Comparison of ENCODE assay signal across 18 cellular contexts in the genomic region with DNA sequence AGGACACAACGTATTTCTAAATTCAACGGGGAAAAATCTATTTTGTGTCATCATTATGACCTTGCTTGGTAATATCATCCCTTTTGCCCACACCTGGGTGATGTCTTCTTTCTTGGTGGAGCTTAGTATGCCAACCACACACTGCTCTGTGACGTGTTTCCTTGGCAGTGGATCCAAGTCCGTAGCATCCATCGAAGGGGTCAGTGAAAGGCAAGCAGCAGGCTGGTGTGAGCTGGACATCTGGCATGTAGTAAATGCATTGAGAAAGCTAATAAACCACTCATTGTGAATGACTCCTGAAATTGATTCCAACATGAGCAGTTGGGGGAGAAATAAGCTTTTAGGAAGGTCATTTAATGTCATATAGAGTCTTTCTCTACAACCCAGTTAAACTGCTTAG.
DNase-seq lines count a peak whose midpoint lies in the region; ATAC-seq and TF ChIP-seq lines count a peak whose summit lies in the region.
"Had no signal": no experiment of that assay in that cellular context is flagged by ENCODE, and none has a peak within 500 bp of the region (broad histone marks: within the 10 kb centered on the region; RNA-seq: fewer than 3 reads in every experiment).

No MANE protein-coding gene starts in this region.

- H3K36me3 Mint-ChIP-seq in nephron progenitor cell (ENCODE audit: low read depth) (peaks cover 8% of the 10 kb centered on the region), neural progenitor cell (peaks cover 3% of the 10 kb centered on the region)

- peaks cover 26% of the 10 kb centered on the region for H3K9me3 Mint-ChIP-seq in nephron progenitor cell
- H3K9me3 Mint-ChIP-seq in neural progenitor cell = peaks cover 11% of the 10 kb centered on the region

- H3K9ac ChIP-seq in neural progenitor cell = no peak overlapping the region

- H3K27ac Mint-ChIP-seq in nephron progenitor cell (peak overlapping the region; percentile 77), neural progenitor cell (no peak overlapping the region)
- H3K27ac Mint-ChIP-seq: GM23338 had no signal

- H3K27me3 ChIP-seq in foreskin keratinocyte = no peaks in the 10 kb centered on the region
- H3K27me3 ChIP-seq in neural progenitor cell = no peaks in the 10 kb centered on the region

- ATAC-seq in foreskin keratinocyte = no peak
- ATAC-seq: GM23338, K562, PC-3 had no signal

- no peak overlapping the region for H2AFZ ChIP-seq in neural progenitor cell (replicated peaks)
- H2AFZ ChIP-seq: GM23338 had no signal

- TF ChIP-seq CTCF in AG10803 (conservative IDR thresholded peaks at IDR 0.05; ENCODE audit: low read length) (no peak), astrocyte of the spinal cord (IDR thresholded peaks at IDR 0.05; ENCODE audit: low read depth, low read length) (no peak), nephron progenitor cell (IDR thresholded peaks at IDR 0.05) (no peak), foreskin keratinocyte (conservative IDR thresholded peaks at IDR 0.05) (no peak), neural progenitor cell (IDR thresholded peaks at IDR 0.05) (no peak)

- no peaks in the 10 kb centered on the region for H4K20me1 ChIP-seq in neural progenitor cell (ENCODE audit: low read depth)

- no peak overlapping the region for H3K4me3 ChIP-seq in AG10803 (ENCODE audit: low read length)
- H3K4me3 ChIP-seq in astrocyte of the spinal cord (ENCODE audit: low read depth, low read length) = no peak overlapping the region
- no peak overlapping the region for H3K4me3 ChIP-seq in neural progenitor cell
- H3K4me3 ChIP-seq: GM23338, K562 had no signal

- DNase-seq in AG10803 (ENCODE audit: low read depth) (peak; percentile 15), NCI-H524 (lab: John Stamatoyannopoulos, UW) (peak; percentile 89 to 99), astrocyte of the spinal cord (ENCODE audit: low read depth, low spot score) (peak; percentile 22), nephron progenitor cell (no peak), iPS-NIHi11 (ENCODE audit: low spot score) (no peak), cerebellar nuclear complex (lab: John Stamatoyannopoulos, UW) (no peak), foreskin keratinocyte (no peak), neural progenitor cell (ENCODE audit: low spot score) (no peak)
- DNase-seq: Caco-2; DMS53; NCI-H1436; NCI-H2029 treated with DMSO at 0.1 percent for 48 hours; NCI-H510A treated with DMSO at 0.1 percent for 48 hours; NK-92 treated with Interleukin-12 subunit alpha and Interleukin-12 subunit beta, amount 100 ng/mL, for 24 hours; PC-3 had no signal

- H3K27ac ChIP-seq in foreskin keratinocyte (no peak overlapping the region), neural progenitor cell (no peak overlapping the region)
- H3K27ac ChIP-seq: C4-2B had no signal

- in situ Hi-C loops in astrocyte of the spinal cord (cut with HindIII; ENCODE audit: low sequenced_read_pairs) = no loop called here

- H3K4me3 Mint-ChIP-seq in nephron progenitor cell = no peak overlapping the region
- no peak overlapping the region for H3K4me3 Mint-ChIP-seq in neural progenitor cell
- H3K4me3 Mint-ChIP-seq: GM23338 had no signal

- no peak overlapping the region for H3K4me2 ChIP-seq in neural progenitor cell
- H3K4me2 ChIP-seq: GM23338 had no signal

- H3K27me3 Mint-ChIP-seq in nephron progenitor cell (ENCODE audit: low read depth, poor library complexity) (no peaks in the 10 kb centered on the region), neural progenitor cell (ENCODE audit: insufficient read depth, low read depth) (no peaks in the 10 kb centered on the region)

- H3K9me3 ChIP-seq in neural progenitor cell (ENCODE audit: low read depth) = no peaks in the 10 kb centered on the region

- no peaks in the 10 kb centered on the region for H3F3A ChIP-seq in neural progenitor cell (ENCODE audit: low read depth)

- H3K4me1 ChIP-seq in foreskin keratinocyte = no peaks in the 10 kb centered on the region
- H3K4me1 ChIP-seq in neural progenitor cell = no peaks in the 10 kb centered on the region
- H3K4me1 ChIP-seq: Caco-2 had no signal

- H3K79me2 ChIP-seq in neural progenitor cell (ENCODE audit: low read depth) = no peaks in the 10 kb centered on the region

- H3K36me3 ChIP-seq in neural progenitor cell = no peaks in the 10 kb centered on the region

- peaks cover 30% of the 10 kb centered on the region for H3K4me1 Mint-ChIP-seq in nephron progenitor cell
- peaks cover 2% of the 10 kb centered on the region for H3K4me1 Mint-ChIP-seq in neural progenitor cell
- H3K4me1 Mint-ChIP-seq: GM23338 had no signal

Comparison
In these comparisons a context has a peak if more than half of its experiments do, and no peak if none do; other contexts are left out.
1. DNase-seq: peak in AG10803 (single experiment), NCI-H524 (2 of 2) and astrocyte of the spinal cord (single experiment); none in nephron progenitor cell (single experiment), iPS-NIHi11 (single experiment), cerebellar nuclear complex (0 of 2), foreskin keratinocyte (0 of 2) and neural progenitor cell (single experiment).